In genomic region chr15:29456255-29456654, GRCh38 we compare ENCODE assay signal across 24 cellular contexts.
"Had no signal": no experiment of that assay in that cellular context is flagged by ENCODE, and none has a peak within 500 bp of the region (broad histone marks: within the 10 kb centered on the region; RNA-seq: fewer than 3 reads in every experiment).

No MANE protein-coding gene starts in this region.

- H3K36me3 ChIP-seq: MG63, SJCRH30 had no signal

- H3K27ac ChIP-seq: HL-60, SJCRH30 had no signal

- H3K9me3 ChIP-seq: MG63, SJCRH30 had no signal

- H3K4me3 ChIP-seq: MG63, SJCRH30 had no signal

- H3K27me3 ChIP-seq: MG63, SJCRH30 had no signal

- DNase-seq: Karpas-422; KBM-7; MG63; NCI-H1092 treated with DMSO at 0.1 percent for 48 hours; NCI-H1436; NCI-H187; NCI-H2029; NCI-H2081 treated with DMSO at 0.1 percent for 48 hours; NCI-H2171; NCI-H226; NCI-H446; NCI-H510A; NCI-H524 treated with DMSO at 0.1 percent for 48 hours; NCI-H69; NCI-H774; NK-92 treated with Interleukin-12 subunit alpha and Interleukin-12 subunit beta, amount 100 ng/mL, for 24 hours; PC-3; SHP77 treated with DMSO at 0.1 percent for 48 hours; SJCRH30; T-helper 1 cell had no signal

- H3K4me1 ChIP-seq: SJCRH30 had no signal

- ATAC-seq: Panc1, PC-3, Right ventricle myocardium inferior, SK-N-SH treated with all-trans-retinoic acid at 6 μM for 48 hours had no signal
